Comparison of ENCODE assay signal across 16 cellular contexts in the genomic region with DNA sequence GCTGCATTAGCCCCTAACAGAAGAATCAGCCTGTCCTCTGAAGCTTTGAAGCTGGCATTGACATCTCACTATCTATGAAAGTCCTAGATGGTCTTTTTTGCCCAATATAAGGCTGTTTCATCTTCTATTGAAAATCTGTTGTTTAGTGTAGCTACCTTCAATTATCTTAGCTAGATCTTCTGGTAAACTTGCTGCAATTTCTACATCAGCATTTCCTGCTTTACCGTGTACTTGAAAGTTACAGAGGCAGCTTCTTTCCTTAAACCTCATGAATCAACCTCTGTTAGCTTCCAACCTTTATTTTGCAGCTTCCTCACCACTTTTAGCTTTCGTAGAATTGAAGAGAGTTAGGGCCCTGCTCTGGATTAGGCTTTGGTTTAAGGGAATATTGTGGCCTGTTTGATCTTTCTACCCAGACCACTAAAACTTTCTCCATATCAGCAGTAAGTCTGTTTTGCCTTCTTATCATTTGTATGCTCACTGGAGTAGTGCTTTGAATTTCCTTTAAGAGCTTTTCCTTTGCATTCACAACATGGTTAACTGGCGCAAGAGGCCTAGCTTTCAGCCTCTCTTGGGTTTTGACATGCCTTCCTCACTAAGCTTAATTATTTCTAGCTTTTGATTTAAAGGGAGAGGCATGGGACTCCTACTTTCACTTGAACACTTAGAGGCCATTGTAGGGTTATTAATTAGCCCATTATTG. TPM values are rescaled to one million over a fixed set of nuclear protein-coding genes. Genes with fewer than 3 reads are reported as not detected.
A peak's percentile ranks its signal among the peaks of the same experiment; 100 is the strongest.
DNase-seq lines count a peak whose midpoint lies in the region; ATAC-seq, FAIRE-seq and TF ChIP-seq lines count a peak whose summit lies in the region.
"Had no signal": no experiment of that assay in that cellular context is flagged by ENCODE, and none has a peak within 500 bp of the region (broad histone marks: within the 10 kb centered on the region; RNA-seq: fewer than 3 reads in every experiment).

No MANE protein-coding gene starts in this region.

- no peaks in the 10 kb centered on the region for H3K27me3 ChIP-seq in BLaER1 treated with 17β-estradiol and CSF1 and Interleukin-3, amounts not matched to agents 10 nM and 100 nM
- H3K27me3 ChIP-seq in MM.1S (replicated peaks; ENCODE audit: insufficient read depth, low read length) = no peaks in the 10 kb centered on the region

- H3K9ac ChIP-seq in BLaER1 treated with 17β-estradiol and CSF1 and Interleukin-3, amounts not matched to agents 10 nM and 100 nM = peak overlapping the region in 10 of 11 experiments; percentile 7 to 89 (median 46); a peak in 16 of 22 replicates
- H3K9ac ChIP-seq in MM.1S (ENCODE audit: low read length) = no peak overlapping the region

- peak overlapping the region in 4 of 5 experiments; percentile 46 to 68 (median 63) for H3K27ac Mint-ChIP-seq in brain
- H3K27ac Mint-ChIP-seq in nephron = peak overlapping the region; percentile 80 to 97 (median 89)

- peaks cover 50 to 82% (median 65%) of the 10 kb centered on the region in 11 experiments for H3K36me3 ChIP-seq in BLaER1 treated with 17β-estradiol and CSF1 and Interleukin-3, amounts not matched to agents 10 nM and 100 nM
- peaks cover 13% of the 10 kb centered on the region; the same call in 1 of the 2 replicates for H3K36me3 ChIP-seq in MM.1S (replicated peaks; ENCODE audit: insufficient read depth, low read length)

- H3K9me3 Mint-ChIP-seq in brain (peaks cover 10 to 23% (median 20%) of the 10 kb centered on the region in 5 experiments), nephron (peaks cover 20% of the 10 kb centered on the region)

- H3K4me1 Mint-ChIP-seq in brain (peaks cover 33% of the 10 kb centered on the region), nephron (peaks cover 40% of the 10 kb centered on the region)

- ATAC-seq in GM18520 (IDR thresholded peaks at IDR 0.05; ENCODE audit: unreplicated experiment) = no peak
- ATAC-seq: esophagus mucosa had no signal

- TF ChIP-seq CTCF in MM.1S (IDR thresholded peaks at IDR 0.05; ENCODE audit: low read length) (no peak), brain (conservative IDR thresholded peaks at IDR 0.05) (no peak), nephron (IDR thresholded peaks at IDR 0.05; ENCODE audit: unreplicated experiment in 3 of 3) (no peak), D721Med (IDR thresholded peaks at IDR 0.05; ENCODE audit: insufficient read depth, missing control alignments) (no peak)

- peak overlapping the region; percentile 8 to 84 (median 53) for H3K4me2 ChIP-seq in BLaER1 treated with 17β-estradiol and CSF1 and Interleukin-3, amounts not matched to agents 10 nM and 100 nM
- peak overlapping the region; percentile 1; the same call in 1 of the 2 replicates for H3K4me2 ChIP-seq in MM.1S (ENCODE audit: low read depth, low read length)

- peaks cover 47% of the 10 kb centered on the region for H3F3A ChIP-seq in MM.1S (ENCODE audit: insufficient read depth, low read length)

- H3K4me3 Mint-ChIP-seq in brain (no peak overlapping the region), nephron (peak overlapping the region in 1 of 3 experiments; percentile 21)

- FAIRE-seq in D721Med (lab: Jason Lieb, UNC) = no peak

- DNase-seq in MM.1S (peak; percentile 42), D721Med (ENCODE audit: insufficient read length, low spot score) (no peak), HK-2 (ENCODE audit: unreplicated experiment) (no peak), A172 (ENCODE audit: low spot score) (no peak)
- DNase-seq: GF-D8; NCI-H1436 treated with DMSO at 0.1 percent for 48 hours; NCI-H524; posterior cingulate gyrus; stimulated activated CD4-positive, alpha-beta T cell treated with anti-CD3 and anti-CD28 coated beads, Interleukin-1b, Interleukin-23, amount 100 ng/mL, for 48 hours; stimulated activated naive CD4-positive, alpha-beta T cell treated with Interleukin-2 at 50 U/mL for 16 hours had no signal

- peaks cover 0 to 13% (median 0%) of the 10 kb centered on the region in 11 experiments; a peak in 4 of 22 replicates for H4K20me1 ChIP-seq in BLaER1 treated with 17β-estradiol and CSF1 and Interleukin-3, amounts not matched to agents 10 nM and 100 nM
- H4K20me1 ChIP-seq in MM.1S (ENCODE audit: insufficient read depth, low read length) = no peaks in the 10 kb centered on the region

- H3K4me3 ChIP-seq in BLaER1 treated with 17β-estradiol and CSF1 and Interleukin-3, amounts not matched to agents 10 nM and 100 nM = no peak overlapping the region; a peak in 1 of 20 replicates
- H3K4me3 ChIP-seq in MM.1S (ENCODE audit: low read length) = no peak overlapping the region

- H3K79me2 ChIP-seq in MM.1S (ENCODE audit: low read length) = peaks cover 77% of the 10 kb centered on the region

- peaks cover 3% of the 10 kb centered on the region for H3K27me3 Mint-ChIP-seq in brain
- no peaks in the 10 kb centered on the region for H3K27me3 Mint-ChIP-seq in nephron (ENCODE audit: low read depth)

- peaks cover 52 to 92% (median 57%) of the 10 kb centered on the region in 10 experiments for H3K4me1 ChIP-seq in BLaER1 treated with 17β-estradiol and CSF1 and Interleukin-3, amounts not matched to agents 10 nM and 100 nM
- H3K4me1 ChIP-seq in MM.1S (ENCODE audit: low read length) = peaks cover 69% of the 10 kb centered on the region

- H3K27ac ChIP-seq in BLaER1 treated with 17β-estradiol and CSF1 and Interleukin-3, amounts not matched to agents 10 nM and 100 nM = peak overlapping the region; percentile 50 to 98 (median 68)
- H3K27ac ChIP-seq in MM.1S (ENCODE audit: low read length) = peak overlapping the region; percentile 53; the same call in 1 of the 2 replicates
- H3K27ac ChIP-seq: C4-2B had no signal

- no peak overlapping the region for H2AFZ ChIP-seq in MM.1S (ENCODE audit: low read length)

- no peaks in the 10 kb centered on the region for H3K9me2 ChIP-seq in MM.1S (replicated peaks; ENCODE audit: insufficient read depth, low read length)

- H3K9me3 ChIP-seq in BLaER1 treated with 17β-estradiol and CSF1 and Interleukin-3, amounts not matched to agents 10 nM and 100 nM (replicated peaks in 1 of 11) = peaks cover 0 to 49% (median 47%) of the 10 kb centered on the region in 11 experiments; a peak in 20 of 22 replicates
- H3K9me3 ChIP-seq in MM.1S (replicated peaks; ENCODE audit: insufficient read depth, low read length) = no peaks in the 10 kb centered on the region

- H3K36me3 Mint-ChIP-seq in brain = peaks cover 48% of the 10 kb centered on the region
- H3K36me3 Mint-ChIP-seq in nephron (ENCODE audit: low read depth) = peaks cover 56% of the 10 kb centered on the region

RNA-seq across cellular contexts. Expression of gene ARID5B, which starts 32.5 kb away (rescaled TPM):
- polyA plus RNA-seq in brain (ENCODE audit: insufficient read depth, low read depth, low replicate concordance) = 2.5 TPM
- total RNA-seq in A172 (2014; rRNA removed; shearing (Covaris generic)) = 17.6 and 18.0 TPM in 2 replicates
